In the genomic region with DNA sequence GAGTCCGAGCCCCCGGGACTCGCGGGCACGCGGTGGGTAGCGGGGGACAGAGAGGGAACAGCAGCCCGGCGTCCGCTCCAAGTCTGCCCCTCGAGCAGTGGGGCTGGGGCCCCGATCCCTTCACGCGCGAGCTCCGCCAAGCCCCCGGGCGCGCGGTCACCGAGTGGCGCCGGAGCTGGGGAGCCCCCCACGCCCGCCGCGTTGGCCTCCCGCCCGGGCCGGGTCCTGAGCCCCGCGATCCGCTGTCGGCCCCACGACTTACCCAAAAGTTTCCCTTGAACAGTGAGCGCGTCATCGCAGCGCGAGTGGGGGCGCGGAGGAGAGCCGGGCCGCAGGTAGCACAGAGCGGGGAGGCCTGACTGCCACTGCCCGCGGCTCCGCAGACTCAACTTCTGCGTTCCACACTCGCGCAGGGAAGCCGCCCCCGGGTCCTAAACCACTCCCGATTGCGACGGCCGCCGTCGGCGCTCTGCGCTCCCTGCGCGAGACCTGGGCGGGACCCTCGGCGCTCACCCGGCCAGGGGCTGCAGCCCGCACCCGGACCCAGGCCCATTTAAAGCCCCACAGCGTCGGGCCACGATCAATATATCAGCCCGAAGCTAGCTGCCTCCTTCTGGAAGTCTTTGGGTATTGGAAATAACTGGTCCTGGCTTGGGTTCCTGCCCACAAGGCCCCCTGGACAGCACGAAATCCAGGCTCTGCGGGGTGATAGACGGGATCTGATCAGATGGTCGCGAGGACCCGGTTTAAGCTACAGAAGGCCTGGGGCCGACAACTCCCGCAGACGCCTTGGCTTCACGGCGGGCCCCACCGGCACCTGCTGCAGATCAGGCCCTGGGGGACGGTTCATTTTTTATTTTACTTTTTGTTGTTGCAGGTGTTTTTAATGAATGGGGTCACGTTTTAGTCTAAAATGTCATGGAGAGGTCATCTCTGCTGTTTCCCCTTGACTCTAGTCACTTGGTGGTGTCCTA, we compare ENCODE assay signal across 8 cellular contexts. TPM values are rescaled to one million over a fixed set of nuclear protein-coding genes. Genes with fewer than 3 reads are reported as not detected.
DNase-seq lines count a peak whose midpoint lies in the region; ATAC-seq and TF ChIP-seq lines count a peak whose summit lies in the region.

TSS of gene PSTPIP2 (minus strand) at position 367 of the 974 bp plus-strand sequence. CDS start at position 295, 72 bp downstream.

- WGBS in right cardiac atrium, result 7% methylated on average over 87 of the region's 87 CpGs

- H3K4me3 ChIP-seq in ACC112 (ENCODE audit: low read depth, low read length) (peak within 1 kb of the TSS; percentile 95), right cardiac atrium (ENCODE audit: low read length) (peak within 1 kb of the TSS; percentile 69), retinal pigment epithelial cell (ENCODE audit: low read length) (peak within 1 kb of the TSS; percentile 61)

- peaks cover 43 to 47% (median 46%) of the 10 kb centered on the region in 3 donors for H3K4me1 Mint-ChIP-seq in T-cell

- H3K27ac Mint-ChIP-seq in T-cell, result peak within 1 kb of the TSS; percentile 61 to 82

- ATAC-seq in GM19035 (IDR thresholded peaks at IDR 0.05; ENCODE audit: unreplicated experiment) (peak; percentile 64), HG03521 (IDR thresholded peaks at IDR 0.05; ENCODE audit: unreplicated experiment) (peak; percentile 65), T-cell (replicated peaks in 1 of 4) (peak; percentile 78 to 85 (median 82)), right cardiac atrium (peak; percentile 80), HG02970 (IDR thresholded peaks at IDR 0.05; ENCODE audit: low FRiP score, unreplicated experiment) (no peak)

- CTCF ChIA-PET in T-cell (lab: Charles Lee), result interaction anchor here (0.6 to 2.1 kb wide), 10 partner anchors 20 to 451 kb away, joined by 3 to 32 read pairs (median 6); partner anchors contain the start of genes ATP5F1A (in 1 of the 2) and HAUS1 (in 1 of the 2)

- no peak within 1 kb of the TSS for H3K27ac ChIP-seq in ACC112 (ENCODE audit: low read depth, low read length)
- H3K27ac ChIP-seq in right cardiac atrium (ENCODE audit: low read length), result no peak within 1 kb of the TSS

- no peaks in the 10 kb centered on the region for H3K36me3 Mint-ChIP-seq in T-cell

- no peaks in the 10 kb centered on the region for H3K27me3 Mint-ChIP-seq in T-cell

- H2AFZ ChIP-seq in ACC112 (ENCODE audit: low read length, unreplicated experiment), result peak within 1 kb of the TSS; percentile 91

- H3K4me1 ChIP-seq in ACC112 (ENCODE audit: control insufficient read depth, insufficient read depth, low read length, unreplicated experiment), result peaks cover 4% of the 10 kb centered on the region
- H3K4me1 ChIP-seq in right cardiac atrium (ENCODE audit: control insufficient read depth, insufficient read depth, low read length), result no peaks in the 10 kb centered on the region

- no peak for TF ChIP-seq CTCF in retinal pigment epithelial cell (conservative IDR thresholded peaks at IDR 0.05; ENCODE audit: low read depth, low read length)

- H3K4me3 Mint-ChIP-seq in T-cell, result peak within 1 kb of the TSS; percentile 83 to 87 (median 84)

- peaks cover 0 to 2% (median 0%) of the 10 kb centered on the region in 3 donors for H3K9me3 Mint-ChIP-seq in T-cell

- H3K27me3 ChIP-seq in ACC112 (ENCODE audit: insufficient read depth, low read length) (no peaks in the 10 kb centered on the region), right cardiac atrium (ENCODE audit: control insufficient read depth, insufficient read depth) (no peaks in the 10 kb centered on the region)

- H3K36me3 ChIP-seq in ACC112 (ENCODE audit: insufficient read depth, low read length), result no peaks in the 10 kb centered on the region

- no peaks in the 10 kb centered on the region for H3K79me2 ChIP-seq in ACC112 (ENCODE audit: control insufficient read depth, insufficient read depth, low read length, unreplicated experiment)

- intact Hi-C loops in right cardiac atrium (cut with DNase I), result loop anchor here in 2 of 4 donors (10.0 kb wide), 2 partner anchors 97 to 407 kb away; no protein-coding TSS in a partner anchor

- POLR2A ChIA-PET in T-cell (lab: Charles Lee), result interaction anchor here in 1 of 2 donors (0.6 kb wide), 1 partner anchor 33 kb away, joined by 5 read pairs; no protein-coding TSS in a partner anchor

- peak; percentile 26 to 71 (median 58) for DNase-seq in T-cell
- peak; percentile 29 for DNase-seq in activated naive CD8-positive, alpha-beta T cell treated with anti-CD3 and anti-CD28 coated beads, Interleukin-2, amount 50 U/mL, for 16 hours (ENCODE audit: low read depth, low spot score)
- peak; percentile 74 to 88 (median 87) for DNase-seq in right cardiac atrium
- no peak for DNase-seq in retinal pigment epithelial cell (ENCODE audit: low read depth)

- no peaks in the 10 kb centered on the region for H3K9me3 ChIP-seq in right cardiac atrium (ENCODE audit: control insufficient read depth, low read length)

RNA-seq across cellular contexts. Expression of gene PSTPIP2, which starts in this region (rescaled TPM):
- total RNA-seq in T-cell (10 to 100 TPM in 3 of 5 donors, 1 to 10 TPM in 2; 7.7 to 16.0 (median 11.4) TPM), right cardiac atrium (1 to 10 TPM; 2.0 to 4.0 (median 2.5) TPM)
- 1.5 TPM for polyA plus RNA-seq in right cardiac atrium
